Comparison of ENCODE assay signal across 8 cellular contexts in the genomic region with DNA sequence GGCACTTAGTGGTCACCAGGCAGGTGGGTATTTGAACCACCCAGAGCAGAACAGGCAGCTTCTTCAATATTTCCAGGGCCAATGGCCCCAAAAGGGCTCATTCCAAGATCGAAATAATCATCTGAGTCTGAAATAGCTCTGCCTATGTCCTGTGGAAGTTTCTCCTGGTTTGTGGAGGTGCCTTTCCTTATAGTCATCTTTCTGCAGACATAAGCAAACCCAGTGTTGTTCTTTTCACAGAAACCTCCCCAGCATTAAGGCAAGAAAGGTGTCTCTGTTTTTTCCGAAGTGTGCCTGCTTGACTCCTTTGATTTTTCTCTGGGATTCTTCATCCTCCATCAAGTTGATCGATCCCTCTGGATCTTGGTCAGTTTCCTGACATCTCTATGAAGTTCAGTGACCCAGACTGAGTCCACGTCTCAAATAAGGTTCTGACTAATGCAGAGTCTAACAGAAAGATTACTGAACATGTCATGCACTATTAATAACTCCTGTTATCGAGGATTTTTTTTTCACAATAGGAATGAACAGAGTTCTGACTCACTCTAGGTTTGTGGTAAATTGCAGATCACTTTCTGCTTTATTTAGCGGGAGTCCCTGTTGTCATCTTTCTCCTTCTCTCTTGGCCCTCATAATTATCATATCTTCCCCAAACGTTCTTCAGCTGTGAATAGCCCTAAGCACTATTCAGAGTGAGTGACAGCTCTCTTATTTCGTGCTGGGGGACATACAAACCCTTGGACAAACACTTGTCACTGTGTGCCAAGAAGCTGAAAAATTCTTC. TPM values are rescaled to one million over a fixed set of nuclear protein-coding genes. Genes with fewer than 3 reads are reported as not detected.
DNase-seq lines count a peak whose midpoint lies in the region; ATAC-seq and TF ChIP-seq lines count a peak whose summit lies in the region.

No MANE protein-coding gene starts in this region.

- H3K27me3 Mint-ChIP-seq in activated CD4-positive, alpha-beta T cell treated with anti-CD3 and anti-CD28 coated beads, Interleukin-2, amount 10 ng/mL, durations not matched to agents 24 days and 14 days = peaks cover 3% of the 10 kb centered on the region
- no peaks in the 10 kb centered on the region for H3K27me3 Mint-ChIP-seq in stimulated activated memory B cell treated with anti-CD40 and anti-IgM and Interleukin-4, amounts not matched to agents 10 μg/mL and 1 μg/mL and 100 μg/mL, for 72 hours

- TF ChIP-seq CTCF in fibroblast of villous mesenchyme (IDR thresholded peaks at IDR 0.05; ENCODE audit: insufficient read depth, low read depth, low read length) = no peak

- no peaks in the 10 kb centered on the region for H3K36me3 ChIP-seq in HAP-1 (replicated peaks)

- no peaks in the 10 kb centered on the region for H3K27me3 ChIP-seq in HAP-1 (ENCODE audit: low read depth)

- H3K4me1 ChIP-seq in HAP-1 = peaks cover 6% of the 10 kb centered on the region; the same call in 1 of the 2 replicates

- H3K27ac Mint-ChIP-seq in activated CD4-positive, alpha-beta T cell treated with anti-CD3 and anti-CD28 coated beads, Interleukin-2, amount 10 ng/mL, durations not matched to agents 24 days and 14 days = no peak overlapping the region
- H3K27ac Mint-ChIP-seq in stimulated activated memory B cell treated with anti-CD40 and anti-IgM and Interleukin-4, amounts not matched to agents 10 μg/mL and 1 μg/mL and 100 μg/mL, for 72 hours = peak overlapping the region; percentile 87

- H3K4me3 ChIP-seq in fibroblast of villous mesenchyme (ENCODE audit: low read depth, low read length) = no peak overlapping the region
- no peak overlapping the region for H3K4me3 ChIP-seq in HAP-1

- peaks cover 37% of the 10 kb centered on the region for H3K4me1 Mint-ChIP-seq in activated CD4-positive, alpha-beta T cell treated with anti-CD3 and anti-CD28 coated beads, Interleukin-2, amount 10 ng/mL, durations not matched to agents 24 days and 14 days
- H3K4me1 Mint-ChIP-seq in stimulated activated memory B cell treated with anti-CD40 and anti-IgM and Interleukin-4, amounts not matched to agents 10 μg/mL and 1 μg/mL and 100 μg/mL, for 72 hours = peaks cover 61% of the 10 kb centered on the region

- peak overlapping the region; percentile 5 for H3K4me3 Mint-ChIP-seq in activated CD4-positive, alpha-beta T cell treated with anti-CD3 and anti-CD28 coated beads, Interleukin-2, amount 10 ng/mL, durations not matched to agents 24 days and 14 days
- no peak overlapping the region for H3K4me3 Mint-ChIP-seq in stimulated activated memory B cell treated with anti-CD40 and anti-IgM and Interleukin-4, amounts not matched to agents 10 μg/mL and 1 μg/mL and 100 μg/mL, for 72 hours

- peaks cover 5% of the 10 kb centered on the region for H3K36me3 Mint-ChIP-seq in activated CD4-positive, alpha-beta T cell treated with anti-CD3 and anti-CD28 coated beads, Interleukin-2, amount 10 ng/mL, durations not matched to agents 24 days and 14 days (ENCODE audit: low read depth)
- peaks cover 5% of the 10 kb centered on the region for H3K36me3 Mint-ChIP-seq in stimulated activated memory B cell treated with anti-CD40 and anti-IgM and Interleukin-4, amounts not matched to agents 10 μg/mL and 1 μg/mL and 100 μg/mL, for 72 hours

- DNase-seq in activated CD4-positive, alpha-beta T cell treated with anti-CD3 and anti-CD28 coated beads, Interleukin-2, amount 10 ng/mL, durations not matched to agents 24 days and 14 days = no peak
- DNase-seq in activated CD4-positive, alpha-beta T cell treated with anti-CD3 and anti-CD28 coated beads for 1 hour = no peak
- DNase-seq in fibroblast of villous mesenchyme (ENCODE audit: low read depth) (peak; percentile 92), HAP-1 (ENCODE audit: low spot score in 2 of 2) (no peak)

- peak; percentile 73 for ATAC-seq in SK-N-SH treated with all-trans-retinoic acid at 6 μM for 48 hours
- peak; percentile 58 for ATAC-seq in stimulated activated memory B cell treated with anti-CD40 and anti-IgM and Interleukin-4, amounts not matched to agents 10 μg/mL and 1 μg/mL and 100 μg/mL, for 72 hours
- no peak for ATAC-seq in HG03342 (IDR thresholded peaks at IDR 0.05; ENCODE audit: unreplicated experiment)
- no peak for ATAC-seq in HG02623 (IDR thresholded peaks at IDR 0.05; ENCODE audit: unreplicated experiment)

- H3K9me3 Mint-ChIP-seq in activated CD4-positive, alpha-beta T cell treated with anti-CD3 and anti-CD28 coated beads, Interleukin-2, amount 10 ng/mL, durations not matched to agents 24 days and 14 days = no peaks in the 10 kb centered on the region
- no peaks in the 10 kb centered on the region for H3K9me3 Mint-ChIP-seq in stimulated activated memory B cell treated with anti-CD40 and anti-IgM and Interleukin-4, amounts not matched to agents 10 μg/mL and 1 μg/mL and 100 μg/mL, for 72 hours

- in situ Hi-C loops in HAP-1 (cut with MboI; ENCODE audit: low sequenced_read_pairs) = no loop called here

- no peaks in the 10 kb centered on the region for H3K9me3 ChIP-seq in HAP-1

- intact Hi-C loops in activated CD4-positive, alpha-beta T cell treated with anti-CD3 and anti-CD28 coated beads, Interleukin-2, amount 10 ng/mL, durations not matched to agents 24 days and 14 days (cut with micrococcal nuclease) = loop anchor here (5.0 to 10.0 kb wide), 5 partner anchors 137 to 292 kb away; a partner anchor contains a TSS

TF ChIP-seq in SK-N-SH treated with all-trans-retinoic acid at 6 μM for 48 hours, 23 proteins besides CTCF, POLR2A, EP300 and RAD21 (continues in another document):
- TF ChIP-seq ZNF8 (CRISPR knock-in tag; IDR thresholded peaks at IDR 0.05) (no peak), ZFP30 (CRISPR knock-in tag; IDR thresholded peaks at IDR 0.05) (no peak), ISL1 (CRISPR knock-in tag; IDR thresholded peaks at IDR 0.05) (no peak), ZFP3 (CRISPR knock-in tag; IDR thresholded peaks at IDR 0.05) (no peak), TCF4 (CRISPR knock-in tag; IDR thresholded peaks at IDR 0.05; ENCODE audit: borderline replicate concordance) (no peak), GLIS3 (CRISPR knock-in tag; IDR thresholded peaks at IDR 0.05) (no peak), OSR1 (CRISPR knock-in tag; IDR thresholded peaks at IDR 0.05) (no peak), ZNF565 (CRISPR knock-in tag; conservative IDR thresholded peaks at IDR 0.05; ENCODE audit: low read depth) (no peak), ESRRG (CRISPR knock-in tag; IDR thresholded peaks at IDR 0.05) (no peak), ZNF70 (CRISPR knock-in tag; IDR thresholded peaks at IDR 0.05) (no peak)
- TF ChIP-seq, protein P1, sequence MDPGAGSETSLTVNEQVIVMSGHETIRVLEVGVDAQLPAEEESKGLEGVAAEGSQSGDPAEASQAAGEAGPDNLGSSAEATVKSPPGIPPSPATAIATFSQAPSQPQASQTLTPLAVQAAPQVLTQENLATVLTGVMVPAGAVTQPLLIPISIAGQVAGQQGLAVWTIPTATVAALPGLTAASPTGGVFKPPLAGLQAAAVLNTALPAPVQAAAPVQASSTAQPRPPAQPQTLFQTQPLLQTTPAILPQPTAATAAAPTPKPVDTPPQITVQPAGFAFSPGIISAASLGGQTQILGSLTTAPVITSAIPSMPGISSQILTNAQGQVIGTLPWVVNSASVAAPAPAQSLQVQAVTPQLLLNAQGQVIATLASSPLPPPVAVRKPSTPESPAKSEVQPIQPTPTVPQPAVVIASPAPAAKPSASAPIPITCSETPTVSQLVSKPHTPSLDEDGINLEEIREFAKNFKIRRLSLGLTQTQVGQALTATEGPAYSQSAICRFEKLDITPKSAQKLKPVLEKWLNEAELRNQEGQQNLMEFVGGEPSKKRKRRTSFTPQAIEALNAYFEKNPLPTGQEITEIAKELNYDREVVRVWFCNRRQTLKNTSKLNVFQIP (CRISPR knock-in tag; IDR thresholded peaks at IDR 0.05; ENCODE audit: borderline replicate concordance, low read depth) = no peak
- TF ChIP-seq, protein P2, sequence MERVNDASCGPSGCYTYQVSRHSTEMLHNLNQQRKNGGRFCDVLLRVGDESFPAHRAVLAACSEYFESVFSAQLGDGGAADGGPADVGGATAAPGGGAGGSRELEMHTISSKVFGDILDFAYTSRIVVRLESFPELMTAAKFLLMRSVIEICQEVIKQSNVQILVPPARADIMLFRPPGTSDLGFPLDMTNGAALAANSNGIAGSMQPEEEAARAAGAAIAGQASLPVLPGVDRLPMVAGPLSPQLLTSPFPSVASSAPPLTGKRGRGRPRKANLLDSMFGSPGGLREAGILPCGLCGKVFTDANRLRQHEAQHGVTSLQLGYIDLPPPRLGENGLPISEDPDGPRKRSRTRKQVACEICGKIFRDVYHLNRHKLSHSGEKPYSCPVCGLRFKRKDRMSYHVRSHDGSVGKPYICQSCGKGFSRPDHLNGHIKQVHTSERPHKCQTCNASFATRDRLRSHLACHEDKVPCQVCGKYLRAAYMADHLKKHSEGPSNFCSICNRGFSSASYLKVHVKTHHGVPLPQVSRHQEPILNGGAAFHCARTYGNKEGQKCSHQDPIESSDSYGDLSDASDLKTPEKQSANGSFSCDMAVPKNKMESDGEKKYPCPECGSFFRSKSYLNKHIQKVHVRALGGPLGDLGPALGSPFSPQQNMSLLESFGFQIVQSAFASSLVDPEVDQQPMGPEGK (CRISPR knock-in tag; IDR thresholded peaks at IDR 0.05; ENCODE audit: borderline replicate concordance) = no peak

RNA-seq across cellular contexts. Expression of a gene that starts 1.5 kb away (rescaled TPM):
- total RNA-seq in activated CD4-positive, alpha-beta T cell treated with anti-CD3 and anti-CD28 coated beads, Interleukin-2, amount 10 ng/mL, durations not matched to agents 24 days and 14 days = not detected in 2 replicates
- not detected in 2 replicates for total RNA-seq in fibroblast of villous mesenchyme

RNA-seq across cellular contexts. Expression of a gene that starts 1.7 kb away (rescaled TPM):
- 65.7 and 65.8 TPM in 2 replicates for total RNA-seq in activated CD4-positive, alpha-beta T cell treated with anti-CD3 and anti-CD28 coated beads, Interleukin-2, amount 10 ng/mL, durations not matched to agents 24 days and 14 days
- 51.5 and 61.7 TPM in 2 replicates for total RNA-seq in fibroblast of villous mesenchyme

RNA-seq across cellular contexts. Expression of a gene that starts 10.6 kb away (rescaled TPM):
- total RNA-seq in activated CD4-positive, alpha-beta T cell treated with anti-CD3 and anti-CD28 coated beads, Interleukin-2, amount 10 ng/mL, durations not matched to agents 24 days and 14 days = 22.1 and 22.7 TPM in 2 replicates
- total RNA-seq in fibroblast of villous mesenchyme = 5.2 and 5.8 TPM in 2 replicates

RNA-seq across cellular contexts. Expression of a gene that starts 33.7 kb away (rescaled TPM):
- total RNA-seq in activated CD4-positive, alpha-beta T cell treated with anti-CD3 and anti-CD28 coated beads, Interleukin-2, amount 10 ng/mL, durations not matched to agents 24 days and 14 days = 0.69 and 0.84 TPM in 2 replicates
- total RNA-seq in fibroblast of villous mesenchyme = under 0.01 TPM in 1 of 2 replicates, not detected in the other

RNA-seq across cellular contexts. Expression of a gene that starts 51.5 kb away (rescaled TPM):
- total RNA-seq in activated CD4-positive, alpha-beta T cell treated with anti-CD3 and anti-CD28 coated beads, Interleukin-2, amount 10 ng/mL, durations not matched to agents 24 days and 14 days = 199 and 204 TPM in 2 replicates
- 118 and 120 TPM in 2 replicates for total RNA-seq in fibroblast of villous mesenchyme

Comparison
In these comparisons a context has a peak if more than half of its experiments do, and no peak if none do; other contexts are left out.
1. ATAC-seq: peak in SK-N-SH treated with all-trans-retinoic acid at 6 μM for 48 hours (single experiment) and stimulated activated memory B cell treated with anti-CD40 and anti-IgM and Interleukin-4, amounts not matched to agents 10 μg/mL and 1 μg/mL and 100 μg/mL, for 72 hours (single experiment); none in HG03342 (single experiment) and HG02623 (single experiment).